Comparison of ENCODE assay signal across 19 cellular contexts in the genomic region with DNA sequence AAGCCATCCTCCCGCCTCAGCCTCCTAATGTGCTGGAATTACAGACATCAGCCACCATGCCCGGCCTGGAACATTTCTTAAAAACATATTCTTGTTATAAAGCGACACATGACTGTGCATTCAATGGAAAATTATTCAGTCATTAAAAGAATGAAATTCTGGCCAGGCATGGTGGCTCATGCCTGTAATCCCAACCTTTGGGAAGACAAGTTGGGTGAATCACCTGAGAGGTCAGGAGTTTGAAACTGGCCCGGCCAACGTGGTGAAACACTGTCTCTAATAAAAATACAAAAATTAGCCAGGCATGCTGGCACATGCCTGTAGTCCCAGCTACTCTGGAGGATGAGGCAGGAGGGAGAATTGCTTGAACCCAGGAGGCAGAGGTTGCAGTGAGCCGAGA. TPM values are rescaled to one million over a fixed set of nuclear protein-coding genes. Genes with fewer than 3 reads are reported as not detected.
A peak's percentile ranks its signal among the peaks of the same experiment; 100 is the strongest.
DNase-seq lines count a peak whose midpoint lies in the region; FAIRE-seq and TF ChIP-seq lines count a peak whose summit lies in the region.
"Had no signal": no experiment of that assay in that cellular context is flagged by ENCODE, and none has a peak within 500 bp of the region (broad histone marks: within the 10 kb centered on the region; RNA-seq: fewer than 3 reads in every experiment).

No MANE protein-coding gene starts in this region.

- H3K9ac ChIP-seq in colonic mucosa (ENCODE audit: low read depth in 2 of 2, low read length in 2 of 2), result no peak overlapping the region

- H3K36me3 ChIP-seq in bronchial epithelial cell (ENCODE audit: control insufficient read depth, insufficient read depth, low read length), result no peaks in the 10 kb centered on the region
- no peaks in the 10 kb centered on the region for H3K36me3 ChIP-seq in colonic mucosa
- H3K36me3 ChIP-seq: BE2C, HAP-1 had no signal

- H3K9me3 ChIP-seq in colonic mucosa, result no peaks in the 10 kb centered on the region
- H3K9me3 ChIP-seq: A549, BE2C, HAP-1 had no signal

- H3K4me1 ChIP-seq in colonic mucosa, result no peaks in the 10 kb centered on the region
- H3K4me1 ChIP-seq: A549, BE2C had no signal

- H3K4me3 ChIP-seq in bronchial epithelial cell (ENCODE audit: low read depth, low read length) (no peak overlapping the region), colonic mucosa (no peak overlapping the region)
- H3K4me3 ChIP-seq: A549, HAP-1 had no signal

- intact Hi-C loops in colonic mucosa (cut with DNase I), result no loop called here

- DNase-seq in M059J (ENCODE audit: low read depth) (peak; percentile 24), bronchial epithelial cell (ENCODE audit: low read depth) (peak; percentile 87), fibroblast of gingiva (ENCODE audit: low read depth) (peak; percentile 14), renal cortical epithelial cell (ENCODE audit: low read depth) (peak; percentile 16), colonic mucosa (no peak), NCI-H1417 (lab: John Stamatoyannopoulos, UW) (no peak), NCI-H1092 (lab: John Stamatoyannopoulos, UW) (no peak)
- no peak for DNase-seq in stimulated activated CD8-positive, alpha-beta memory T cell treated with anti-CD3 and anti-CD28 coated beads, Interleukin-4, amount 100 ng/mL, for 48 hours
- DNase-seq: BE2C; CD4-positive, alpha-beta memory T cell; DND-41; GDM1 had no signal

- no peak overlapping the region for H3K27ac ChIP-seq in colonic mucosa
- H3K27ac ChIP-seq: A549, C4-2B had no signal

- H3K27me3 ChIP-seq in bronchial epithelial cell (ENCODE audit: control insufficient read depth, insufficient read depth, low read length) (no peaks in the 10 kb centered on the region), colonic mucosa (no peaks in the 10 kb centered on the region)
- H3K27me3 ChIP-seq: BE2C had no signal

- TF ChIP-seq CTCF in bronchial epithelial cell (IDR thresholded peaks at IDR 0.05; ENCODE audit: insufficient read depth, low read length, severe bottlenecking) (no peak), colonic mucosa (IDR thresholded peaks at IDR 0.05) (no peak)

- no peak for FAIRE-seq in bronchial epithelial cell (lab: Jason Lieb, UNC)
- FAIRE-seq: A549, GM12892, H1, HepG2, HTR-8/SVneo had no signal

RNA-seq across cellular contexts. Expression of a gene that starts 21.6 kb away (rescaled TPM):
- total RNA-seq in M059J (2014; rRNA removed; shearing (Covaris generic)), result 37.8 and 68.5 TPM in 2 replicates
- total RNA-seq in bronchial epithelial cell (77.1 and 82.6 TPM in 2 replicates), renal cortical epithelial cell (58.2 and 58.6 TPM in 2 replicates), colonic mucosa (10 to 100 TPM; 39.8 TPM)

RNA-seq across cellular contexts. Expression of a gene that starts 40.1 kb away (rescaled TPM):
- total RNA-seq in M059J (2014; rRNA removed; shearing (Covaris generic)), result 80.1 and 101 TPM in 2 replicates
- 152 and 218 TPM in 2 replicates for total RNA-seq in bronchial epithelial cell
- 102 and 165 TPM in 2 replicates for total RNA-seq in renal cortical epithelial cell
- 10 to 100 TPM in 1 of 2 donors, 1 to 10 TPM in 1; 9.9 to 15.3 TPM for total RNA-seq in colonic mucosa

RNA-seq across cellular contexts. Expression of a gene that starts 40.7 kb away (rescaled TPM):
- 58.1 and 63.9 TPM in 2 replicates for total RNA-seq in M059J (2014; rRNA removed; shearing (Covaris generic))
- total RNA-seq in bronchial epithelial cell (72.9 and 89.4 TPM in 2 replicates), renal cortical epithelial cell (83.9 and 84.2 TPM in 2 replicates), colonic mucosa (10 to 100 TPM; 48.3 to 51.6 TPM)

Comparison
In these comparisons a context has a peak if more than half of its experiments do, and no peak if none do; other contexts are left out.
1. DNase-seq: peak in M059J (single experiment), bronchial epithelial cell (single experiment), fibroblast of gingiva (single experiment) and renal cortical epithelial cell (single experiment); none in colonic mucosa (single experiment), NCI-H1417 (0 of 3), stimulated activated CD8-positive, alpha-beta memory T cell treated with anti-CD3 and anti-CD28 coated beads, Interleukin-4, amount 100 ng/mL, for 48 hours (single experiment) and NCI-H1092 (single experiment).